ENCODE assay signal across 8 cellular contexts in genomic region chr16:11356573-11357331, GRCh38. TPM values are rescaled to one million over a fixed set of nuclear protein-coding genes. Genes with fewer than 3 reads are reported as not detected.
DNase-seq lines count a peak whose midpoint lies in the region; ATAC-seq and TF ChIP-seq lines count a peak whose summit lies in the region.

No MANE protein-coding gene starts in this region.

- no peak for ATAC-seq in activated T-cell treated with anti-CD3 and anti-CD28 coated beads, Interleukin-2, amount 50 U/mL, for 72 hours (replicated peaks in 1 of 2)
- ATAC-seq in GM19455 (IDR thresholded peaks at IDR 0.05; ENCODE audit: unreplicated experiment) (no peak), HG03280 (IDR thresholded peaks at IDR 0.05; ENCODE audit: unreplicated experiment) (no peak)

- H3K4me1 Mint-ChIP-seq in activated T-cell treated with anti-CD3 and anti-CD28 coated beads, Interleukin-2, amount 50 U/mL, for 72 hours (ENCODE audit: low read depth) = peaks cover 72% of the 10 kb centered on the region

- H3K79me2 ChIP-seq in OCI-LY1 (ENCODE audit: insufficient read depth, low read length) = no peaks in the 10 kb centered on the region

- H4K20me1 ChIP-seq in OCI-LY1 (ENCODE audit: insufficient read depth, low read length) = no peaks in the 10 kb centered on the region

- H3K27ac ChIP-seq in OCI-LY1 (ENCODE audit: low read depth, low read length, poor library complexity, severe bottlenecking) = no peak overlapping the region

- in situ Hi-C loops in ACHN (cut with HindIII; ENCODE audit: low pct_ligation_motif_present, low pct_unique_long_range_greater_than_20kb, low sequenced_read_pairs) = no loop called here

- peak; percentile 72 for DNase-seq in ACHN
- peak; percentile 68 for DNase-seq in GM20000 (ENCODE audit: low spot score)
- peak; percentile 62 to 72 for DNase-seq in activated T-cell treated with anti-CD3 and anti-CD28 coated beads, Interleukin-2, amount 50 U/mL, for 72 hours
- peak; percentile 52 for DNase-seq in fibroblast of the aortic adventitia (ENCODE audit: low read depth)
- DNase-seq in nucleus accumbens (lab: John Stamatoyannopoulos, UW) = peak in 38 of 56 donors; percentile 1 to 70 (median 16)

- H3K27me3 Mint-ChIP-seq in activated T-cell treated with anti-CD3 and anti-CD28 coated beads, Interleukin-2, amount 50 U/mL, for 72 hours (ENCODE audit: low read depth) = no peaks in the 10 kb centered on the region

- H3F3A ChIP-seq in OCI-LY1 (ENCODE audit: insufficient read depth, low read length) = peaks cover 14% of the 10 kb centered on the region; the same call in 1 of the 2 replicates

- peaks cover 15 to 27% of the 10 kb centered on the region in 2 donors for H3K36me3 Mint-ChIP-seq in activated T-cell treated with anti-CD3 and anti-CD28 coated beads, Interleukin-2, amount 50 U/mL, for 72 hours (ENCODE audit: insufficient read depth in 2 of 2)

- H3K9me2 ChIP-seq in OCI-LY1 (ENCODE audit: low read depth, low read length) = no peaks in the 10 kb centered on the region

- H3K4me3 ChIP-seq in OCI-LY1 (ENCODE audit: low read depth, low read length, poor library complexity, severe bottlenecking) (no peak overlapping the region), fibroblast of the aortic adventitia (ENCODE audit: low read depth, low read length) (no peak overlapping the region)

- H3K4me2 ChIP-seq in OCI-LY1 (ENCODE audit: low read length) = peak overlapping the region; percentile 3; the same call in 1 of the 2 replicates

- no peaks in the 10 kb centered on the region for H3K9me3 Mint-ChIP-seq in activated T-cell treated with anti-CD3 and anti-CD28 coated beads, Interleukin-2, amount 50 U/mL, for 72 hours

- H3K36me3 ChIP-seq in OCI-LY1 (ENCODE audit: insufficient read depth, low read length) = peaks cover 23% of the 10 kb centered on the region

- peak overlapping the region; percentile 38 to 91 for H3K4me3 Mint-ChIP-seq in activated T-cell treated with anti-CD3 and anti-CD28 coated beads, Interleukin-2, amount 50 U/mL, for 72 hours

- H3K4me1 ChIP-seq in OCI-LY1 (ENCODE audit: insufficient read depth, low read length, severe bottlenecking) = peaks cover 45% of the 10 kb centered on the region

- H3K27me3 ChIP-seq in OCI-LY1 (ENCODE audit: insufficient read depth, low read length) = no peaks in the 10 kb centered on the region; the same call in 1 of the 2 replicates

- H2AFZ ChIP-seq in OCI-LY1 (ENCODE audit: low read length) = no peak overlapping the region

- H3K27ac Mint-ChIP-seq in activated T-cell treated with anti-CD3 and anti-CD28 coated beads, Interleukin-2, amount 50 U/mL, for 72 hours = no peak overlapping the region

- H3K9ac ChIP-seq in OCI-LY1 (ENCODE audit: low read length) = no peak overlapping the region

- H3K9me3 ChIP-seq in OCI-LY1 (ENCODE audit: low read length) = no peaks in the 10 kb centered on the region; the same call in 1 of the 2 replicates

- TF ChIP-seq CTCF in GM20000 (IDR thresholded peaks at IDR 0.05; ENCODE audit: extremely low read depth, missing control alignments) (peak; percentile 56), OCI-LY1 (IDR thresholded peaks at IDR 0.05; ENCODE audit: low read length) (peak; percentile 90), fibroblast of the aortic adventitia (IDR thresholded peaks at IDR 0.05; ENCODE audit: insufficient read depth, low read length) (peak; percentile 62)

RNA-seq across cellular contexts. Expression of gene RMI2, which starts 11.5 kb away (rescaled TPM):
- total RNA-seq in activated T-cell treated with anti-CD3 and anti-CD28 coated beads, Interleukin-2, amount 50 U/mL, for 72 hours = 100 to 1,000 TPM; 105 to 119 TPM
- total RNA-seq in fibroblast of the aortic adventitia (ENCODE audit: low replicate concordance) = 3.0 and 24.4 TPM in 2 replicates

Comparison
In these comparisons a context has a peak if more than half of its experiments do, and no peak if none do; other contexts are left out.
1. DNase-seq: peak in every context shown above with its lines; median percentile 72 in ACHN; 68 in GM20000; 67 in activated T-cell treated with anti-CD3 and anti-CD28 coated beads, Interleukin-2, amount 50 U/mL, for 72 hours; 52 in fibroblast of the aortic adventitia; 16 in nucleus accumbens.